In the genomic region with DNA sequence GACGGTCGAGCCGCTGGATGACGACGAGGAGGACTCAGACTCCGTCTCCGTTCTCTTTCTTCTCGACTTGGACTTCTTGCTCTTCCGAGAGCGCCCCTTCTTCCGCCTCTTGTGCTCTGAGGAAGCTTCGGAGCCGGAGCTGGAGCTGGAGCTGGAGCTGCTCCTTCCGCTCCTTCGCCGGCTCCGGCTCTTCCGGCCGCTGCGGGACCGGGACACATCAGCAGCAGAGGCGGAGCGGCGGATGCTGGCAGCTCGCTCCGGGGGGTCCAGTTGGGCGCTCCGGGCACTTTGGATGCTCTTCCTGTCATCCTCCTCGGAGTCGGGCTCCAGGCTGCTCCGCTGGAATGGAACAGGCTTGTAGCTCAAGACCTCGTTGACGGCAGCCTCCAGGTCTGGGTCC, we compare ENCODE assay signal across 14 cellular contexts. TPM values are rescaled to one million over a fixed set of nuclear protein-coding genes. Genes with fewer than 3 reads are reported as not detected.
DNase-seq lines count a peak whose midpoint lies in the region; ATAC-seq and TF ChIP-seq lines count a peak whose summit lies in the region.
"Had no signal": no experiment of that assay in that cellular context is flagged by ENCODE, and none has a peak within 500 bp of the region (broad histone marks: within the 10 kb centered on the region; RNA-seq: fewer than 3 reads in every experiment).

No MANE protein-coding gene starts in this region.

- POLR2A ChIA-PET in HEK293 (lab: Yijun Ruan, JAX) = interaction anchor here (0.6 to 1.5 kb wide), 2 partner anchors 84 to 100 kb away, joined by 3 read pairs; a partner anchor contains a TSS

- H3K9me3 Mint-ChIP-seq in GM23338 = no peaks in the 10 kb centered on the region
- H3K9me3 Mint-ChIP-seq in dendritic cell treated with granulocyte-macrophage colony-stimulating factor and Interleukin-4, amounts not matched to agents 40 ng/mL and 50 ng/mL, for 4 days = no peaks in the 10 kb centered on the region
- H3K9me3 Mint-ChIP-seq in stimulated activated naive B cell treated with anti-CD40 and anti-IgM and Interleukin-4, amounts not matched to agents 10 μg/mL and 1 μg/mL and 100 μg/mL, for 72 hours = no peaks in the 10 kb centered on the region
- H3K9me3 Mint-ChIP-seq: CD14-positive monocyte; CD8-positive, alpha-beta T cell had no signal

- H3K36me3 ChIP-seq in GM23338 (ENCODE audit: insufficient read depth) = no peaks in the 10 kb centered on the region
- H3K36me3 ChIP-seq in HEK293 (ENCODE audit: control insufficient read depth in 2 of 2, insufficient read depth in 1 of 2, low read length in 2 of 2) = peaks cover 0 to 48% of the 10 kb centered on the region in 2 experiments; a peak in 1 of 3 replicates
- H3K36me3 ChIP-seq: BE2C had no signal

- peaks cover 61% of the 10 kb centered on the region for H3K4me1 Mint-ChIP-seq in GM23338
- H3K4me1 Mint-ChIP-seq in dendritic cell treated with granulocyte-macrophage colony-stimulating factor and Interleukin-4, amounts not matched to agents 40 ng/mL and 50 ng/mL, for 4 days (ENCODE audit: low read depth) = peaks cover 37% of the 10 kb centered on the region
- H3K4me1 Mint-ChIP-seq in stimulated activated naive B cell treated with anti-CD40 and anti-IgM and Interleukin-4, amounts not matched to agents 10 μg/mL and 1 μg/mL and 100 μg/mL, for 72 hours = no peaks in the 10 kb centered on the region

- H3K27ac Mint-ChIP-seq in GM23338 = no peak overlapping the region
- H3K27ac Mint-ChIP-seq in dendritic cell treated with granulocyte-macrophage colony-stimulating factor and Interleukin-4, amounts not matched to agents 40 ng/mL and 50 ng/mL, for 4 days = peak overlapping the region; percentile 73
- H3K27ac Mint-ChIP-seq in stimulated activated naive B cell treated with anti-CD40 and anti-IgM and Interleukin-4, amounts not matched to agents 10 μg/mL and 1 μg/mL and 100 μg/mL, for 72 hours = peak overlapping the region; percentile 76
- H3K27ac Mint-ChIP-seq: CD8-positive, alpha-beta T cell had no signal

- H3K4me3 Mint-ChIP-seq in GM23338 = no peak overlapping the region
- H3K4me3 Mint-ChIP-seq in dendritic cell treated with granulocyte-macrophage colony-stimulating factor and Interleukin-4, amounts not matched to agents 40 ng/mL and 50 ng/mL, for 4 days = no peak overlapping the region
- H3K4me3 Mint-ChIP-seq in stimulated activated naive B cell treated with anti-CD40 and anti-IgM and Interleukin-4, amounts not matched to agents 10 μg/mL and 1 μg/mL and 100 μg/mL, for 72 hours = no peak overlapping the region
- H3K4me3 Mint-ChIP-seq: CD14-positive monocyte; CD8-positive, alpha-beta T cell had no signal

- TF ChIP-seq CTCF in GM23338 (conservative IDR thresholded peaks at IDR 0.05; ENCODE audit: low read depth in 2 of 2) = no peak
- TF ChIP-seq CTCF in HEK293 (tag by site-specific recombination; IDR thresholded peaks at IDR 0.05) = no peak

- peaks cover 28% of the 10 kb centered on the region for H3K4me1 ChIP-seq in GM23338 (ENCODE audit: insufficient read depth)
- peaks cover 5% of the 10 kb centered on the region for H3K4me1 ChIP-seq in HEK293 (ENCODE audit: control insufficient read depth, insufficient read depth, low read length)
- H3K4me1 ChIP-seq: A549, BE2C, Caco-2 had no signal

- H3K27me3 Mint-ChIP-seq in GM23338 (ENCODE audit: insufficient read depth, low read depth, poor library complexity) = peaks cover 22% of the 10 kb centered on the region
- H3K27me3 Mint-ChIP-seq in dendritic cell treated with granulocyte-macrophage colony-stimulating factor and Interleukin-4, amounts not matched to agents 40 ng/mL and 50 ng/mL, for 4 days = no peaks in the 10 kb centered on the region
- no peaks in the 10 kb centered on the region for H3K27me3 Mint-ChIP-seq in stimulated activated naive B cell treated with anti-CD40 and anti-IgM and Interleukin-4, amounts not matched to agents 10 μg/mL and 1 μg/mL and 100 μg/mL, for 72 hours

- H2AFZ ChIP-seq in GM23338 = no peak overlapping the region

- no peak overlapping the region for H3K27ac ChIP-seq in GM23338 (ENCODE audit: low read depth)
- no peak overlapping the region for H3K27ac ChIP-seq in HEK293 (ENCODE audit: extremely low read depth, low read depth, low read length)
- H3K27ac ChIP-seq: A549 had no signal

- H4K20me1 ChIP-seq in GM23338 (replicated peaks; ENCODE audit: insufficient read depth) = no peaks in the 10 kb centered on the region

- peaks cover 19% of the 10 kb centered on the region for H3K36me3 Mint-ChIP-seq in GM23338 (ENCODE audit: low read depth)
- peaks cover 97% of the 10 kb centered on the region for H3K36me3 Mint-ChIP-seq in dendritic cell treated with granulocyte-macrophage colony-stimulating factor and Interleukin-4, amounts not matched to agents 40 ng/mL and 50 ng/mL, for 4 days (ENCODE audit: low read depth)
- peaks cover 33 to 42% of the 10 kb centered on the region in 2 donors for H3K36me3 Mint-ChIP-seq in stimulated activated naive B cell treated with anti-CD40 and anti-IgM and Interleukin-4, amounts not matched to agents 10 μg/mL and 1 μg/mL and 100 μg/mL, for 72 hours

- no peak for ATAC-seq in GM23338
- ATAC-seq in stimulated activated naive B cell treated with anti-CD40 and anti-IgM and Interleukin-4, amounts not matched to agents 10 μg/mL and 1 μg/mL and 100 μg/mL, for 72 hours (replicated peaks) = no peak
- ATAC-seq in HG03469 (IDR thresholded peaks at IDR 0.05; ENCODE audit: unreplicated experiment) = no peak
- ATAC-seq: A549; CD8-positive, alpha-beta T cell had no signal

- CTCF ChIA-PET in HEK293 (lab: Yijun Ruan, JAX) = no interaction called here

- H3K9me3 ChIP-seq in HEK293 (ENCODE audit: control insufficient read depth, insufficient read depth, low read depth, low read length) = no peaks in the 10 kb centered on the region
- H3K9me3 ChIP-seq: A549, BE2C, Caco-2 had no signal

- H3K4me3 ChIP-seq in GM23338 (no peak overlapping the region), HEK293 (ENCODE audit: low read depth, low read length) (no peak overlapping the region)
- H3K4me3 ChIP-seq: A549 had no signal

- H3F3A ChIP-seq in GM23338 (replicated peaks; ENCODE audit: low read depth) = peaks cover 16% of the 10 kb centered on the region; the same call in 1 of the 2 replicates

- H3K9me2 ChIP-seq in GM23338 (ENCODE audit: insufficient read depth) = no peaks in the 10 kb centered on the region

- DNase-seq in GM23338 (ENCODE audit: low spot score) (peak; percentile 34), NCI-H748 treated with DMSO at 0.1 percent for 48 hours (lab: John Stamatoyannopoulos, UW) (no peak), NK-92 (lab: John Stamatoyannopoulos, UW; ENCODE audit: unreplicated experiment) (no peak)
- no peak for DNase-seq in stimulated activated naive B cell treated with anti-CD40 and anti-IgM and Interleukin-4, amounts not matched to agents 10 μg/mL and 1 μg/mL and 100 μg/mL, for 72 hours
- DNase-seq: BE2C; Caco-2; CD8-positive, alpha-beta T cell; DND-41; GF-D8 had no signal

- no peaks in the 10 kb centered on the region for H3K27me3 ChIP-seq in GM23338 (ENCODE audit: insufficient read depth)
- H3K27me3 ChIP-seq: BE2C had no signal

- no peak overlapping the region for H3K4me2 ChIP-seq in GM23338
- H3K4me2 ChIP-seq: A549 had no signal

- intact Hi-C loops in dendritic cell treated with granulocyte-macrophage colony-stimulating factor and Interleukin-4, amounts not matched to agents 40 ng/mL and 50 ng/mL, for 4 days (cut with micrococcal nuclease) = loop anchor here (5.0 kb wide), 1 partner anchor 38 kb away; a partner anchor contains a TSS

- H3K79me2 ChIP-seq in GM23338 (replicated peaks; ENCODE audit: insufficient read depth) = no peaks in the 10 kb centered on the region

TF ChIP-seq in GM23338, 12 proteins besides CTCF, POLR2A, EP300 and RAD21 (continues in another document):
- TF ChIP-seq NANOG (IDR thresholded peaks at IDR 0.05; ENCODE audit: borderline replicate concordance) (no peak), JUNB (IDR thresholded peaks at IDR 0.05; ENCODE audit: unreplicated experiment) (no peak), CREB1 (CRISPR knock-in tag; IDR thresholded peaks at IDR 0.05; ENCODE audit: low read depth) (no peak), STAT1 (IDR thresholded peaks at IDR 0.05; ENCODE audit: unreplicated experiment) (no peak)

TF ChIP-seq in HEK293, 187 proteins besides CTCF, POLR2A, EP300 and RAD21:
- TF ChIP-seq, protein P1, sequence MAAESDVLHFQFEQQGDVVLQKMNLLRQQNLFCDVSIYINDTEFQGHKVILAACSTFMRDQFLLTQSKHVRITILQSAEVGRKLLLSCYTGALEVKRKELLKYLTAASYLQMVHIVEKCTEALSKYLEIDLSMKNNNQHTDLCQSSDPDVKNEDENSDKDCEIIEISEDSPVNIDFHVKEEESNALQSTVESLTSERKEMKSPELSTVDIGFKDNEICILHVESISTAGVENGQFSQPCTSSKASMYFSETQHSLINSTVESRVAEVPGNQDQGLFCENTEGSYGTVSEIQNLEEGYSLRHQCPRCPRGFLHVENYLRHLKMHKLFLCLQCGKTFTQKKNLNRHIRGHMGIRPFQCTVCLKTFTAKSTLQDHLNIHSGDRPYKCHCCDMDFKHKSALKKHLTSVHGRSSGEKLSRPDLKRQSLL (tag by site-specific recombination; IDR thresholded peaks at IDR 0.05) = peak; percentile 83; the same call in 1 of the 2 replicates
- no peak for TF ChIP-seq ZNF707 (tag by site-specific recombination; IDR thresholded peaks at IDR 0.05)
TF ChIP-seq in HEK293: peak in this region for 1.

RNA-seq across cellular contexts. Expression of a gene that starts 36.9 kb away (rescaled TPM):
- 34.6 and 42.8 TPM in 2 replicates for total RNA-seq in GM23338 (2014; rRNA removed; shearing (Covaris generic))
- 22.2 and 22.6 TPM in 2 replicates for polyA plus RNA-seq in GM23338 (2016; fragmentation: Nextera tagmentation; extraction: Ambion mirVana)
